In the genomic region with DNA sequence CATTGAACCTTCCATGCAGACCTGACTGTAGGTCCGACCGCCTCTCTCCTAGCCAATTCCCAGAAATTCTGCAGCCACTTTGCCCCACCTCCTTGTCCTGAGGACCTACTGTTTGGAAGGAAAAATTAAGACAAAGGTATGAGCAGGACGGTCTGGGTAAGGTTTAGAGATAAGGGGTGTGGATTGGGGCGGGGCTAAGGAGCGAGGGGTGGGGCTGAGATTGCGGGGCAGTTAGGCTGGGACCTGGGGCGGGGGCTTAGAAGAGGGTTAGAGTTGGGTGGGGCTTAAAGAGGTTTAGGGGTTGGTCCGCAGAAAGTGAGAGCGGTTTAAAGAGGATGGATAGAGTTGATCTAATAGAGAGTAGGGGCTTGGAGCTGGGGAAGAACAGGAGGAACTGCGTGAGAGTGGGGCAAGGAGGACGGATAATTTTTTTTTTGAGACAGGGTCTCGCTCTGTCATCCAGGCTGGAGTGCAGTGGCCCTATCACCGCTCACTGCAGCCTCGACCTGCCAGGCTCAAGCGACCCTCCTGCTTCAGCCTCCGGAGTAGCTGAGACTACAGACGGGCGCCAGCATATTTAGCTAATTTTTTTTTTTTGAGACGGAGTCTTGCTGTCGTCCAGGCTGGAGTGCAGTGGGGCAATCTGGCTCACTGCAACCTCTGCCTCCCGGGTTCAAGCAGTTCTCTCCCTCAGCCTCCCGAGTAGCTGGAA, we compare ENCODE assay signal across 10 cellular contexts. TPM values are rescaled to one million over a fixed set of nuclear protein-coding genes. Genes with fewer than 3 reads are reported as not detected.
A peak's percentile ranks its signal among the peaks of the same experiment; 100 is the strongest.
DNase-seq lines count a peak whose midpoint lies in the region; ATAC-seq and TF ChIP-seq lines count a peak whose summit lies in the region.
"Had no signal": no experiment of that assay in that cellular context is flagged by ENCODE, and none has a peak within 500 bp of the region (broad histone marks: within the 10 kb centered on the region; RNA-seq: fewer than 3 reads in every experiment).

No MANE protein-coding gene starts in this region.

- TF ChIP-seq CTCF in C4-2B (conservative IDR thresholded peaks at IDR 0.05) (no peak), breast epithelium (IDR thresholded peaks at IDR 0.05) (no peak), nephron (IDR thresholded peaks at IDR 0.05; ENCODE audit: unreplicated experiment in 3 of 3) (no peak)

- peaks cover 13% of the 10 kb centered on the region for H3K4me1 ChIP-seq in HUES48 (ENCODE audit: control insufficient read depth, insufficient read depth, low read length)
- H3K4me1 ChIP-seq in breast epithelium, result peaks cover 0 to 6% of the 10 kb centered on the region in 2 donors
- no peaks in the 10 kb centered on the region for H3K4me1 ChIP-seq in aorta (ENCODE audit: control insufficient read depth in 1 of 2, insufficient read depth in 2 of 2, low read length in 2 of 2)

- peaks cover 18% of the 10 kb centered on the region for H3K36me3 Mint-ChIP-seq in nephron (ENCODE audit: low read depth)

- no peaks in the 10 kb centered on the region for H3K9me3 ChIP-seq in HUES48 (ENCODE audit: control insufficient read depth, insufficient read depth, low read length)
- no peaks in the 10 kb centered on the region for H3K9me3 ChIP-seq in breast epithelium
- H3K9me3 ChIP-seq in aorta (ENCODE audit: control insufficient read depth, low read length), result no peaks in the 10 kb centered on the region
- H3K9me3 ChIP-seq: suprapubic skin had no signal

- no peaks in the 10 kb centered on the region for H3K27me3 Mint-ChIP-seq in nephron (ENCODE audit: low read depth)

- ATAC-seq in GM18511 (IDR thresholded peaks at IDR 0.05; ENCODE audit: unreplicated experiment), result no peak
- no peak for ATAC-seq in aorta (ENCODE audit: low FRiP score)

- no peak for TF ChIP-seq POLR2A in breast epithelium (IDR thresholded peaks at IDR 0.05)

- no peak overlapping the region for H3K9ac ChIP-seq in HUES48 (ENCODE audit: low read depth, low read length)

- H3K9me3 Mint-ChIP-seq in nephron, result no peaks in the 10 kb centered on the region

- no peaks in the 10 kb centered on the region for H3K27me3 ChIP-seq in HUES48 (ENCODE audit: control insufficient read depth, insufficient read depth, low read length)
- H3K27me3 ChIP-seq in breast epithelium, result no peaks in the 10 kb centered on the region
- H3K27me3 ChIP-seq in aorta (ENCODE audit: control insufficient read depth in 1 of 2, insufficient read depth in 2 of 2, low read length in 1 of 2), result no peaks in the 10 kb centered on the region
- H3K27me3 ChIP-seq: suprapubic skin had no signal

- WGBS in aorta, 2 donors, result 69 to 70% methylated on average over 22 of the region's 22 CpGs

- peak overlapping the region; percentile 72 to 89 (median 75) for H3K4me3 Mint-ChIP-seq in nephron

- H3K36me3 ChIP-seq in HUES48 (ENCODE audit: control insufficient read depth, insufficient read depth, low read length) (peaks cover 7% of the 10 kb centered on the region), breast epithelium (no peaks in the 10 kb centered on the region), aorta (ENCODE audit: control insufficient read depth in 1 of 2, insufficient read depth in 2 of 2, low read length in 1 of 2) (no peaks in the 10 kb centered on the region)

- H3K4me1 Mint-ChIP-seq in nephron, result peaks cover 24% of the 10 kb centered on the region

- H3K27ac ChIP-seq in C4-2B (peak overlapping the region; percentile 92; the same call in 1 of the 2 replicates), HUES48 (ENCODE audit: low read depth, low read length) (peak overlapping the region; percentile 95), breast epithelium (peak overlapping the region; percentile 93 to 98), aorta (ENCODE audit: low read depth in 1 of 2, low read length in 2 of 2) (no peak overlapping the region)

- intact Hi-C loops in breast epithelium (cut with DNase I; ENCODE audit: low total_unique reads), result no loop called here
- intact Hi-C loops in aorta (cut with DNase I), result no loop called here

- in situ Hi-C loops in ACHN (cut with HindIII; ENCODE audit: low pct_ligation_motif_present, low pct_unique_long_range_greater_than_20kb, low sequenced_read_pairs), result no loop called here

- no peak overlapping the region for H3K4me3 ChIP-seq in HUES48 (ENCODE audit: low read depth, low read length)
- H3K4me3 ChIP-seq in breast epithelium, result peak overlapping the region in 2 of 3 donors; percentile 88 to 91
- no peak overlapping the region for H3K4me3 ChIP-seq in aorta (ENCODE audit: low read length in 2 of 2)

- DNase-seq in breast epithelium (ENCODE audit: low spot score in 2 of 2) (no peak), DMS 273 treated with DMSO at 0.1 percent for 48 hours (lab: John Stamatoyannopoulos, UW) (no peak), ACHN (no peak), aorta (no peak)
- DNase-seq: activated CD8-positive, alpha-beta memory T cell treated with anti-CD3 and anti-CD28 coated beads for 24 hours had no signal

- peak overlapping the region; percentile 85 to 99 (median 96) for H3K27ac Mint-ChIP-seq in nephron

RNA-seq across cellular contexts. Expression of a gene that starts 1.7 kb away (rescaled TPM):
- 1 to 10 TPM; 3.2 to 5.0 (median 3.9) TPM for total RNA-seq in breast epithelium
- total RNA-seq in aorta, result 10 to 100 TPM; 13.4 to 16.4 TPM
- polyA plus RNA-seq in aorta, result 1 to 10 TPM; 1.1 to 5.7 TPM

RNA-seq across cellular contexts. Expression of a gene that starts 3.6 kb away (rescaled TPM):
- total RNA-seq in breast epithelium, result 10 to 100 TPM; 22.3 to 25.6 (median 25.4) TPM
- total RNA-seq in aorta, result 10 to 100 TPM; 13.2 to 17.3 TPM
- polyA plus RNA-seq in aorta, result 10 to 100 TPM; 13.4 to 38.8 TPM

RNA-seq across cellular contexts. Expression of a gene that starts 4.4 kb away (rescaled TPM):
- 1 to 10 TPM; 3.7 to 7.5 (median 6.1) TPM for total RNA-seq in breast epithelium
- 10 to 100 TPM; 12.7 to 13.2 TPM for total RNA-seq in aorta
- polyA plus RNA-seq in aorta, result 10 to 100 TPM in 1 of 2 donors, 1 to 10 TPM in 1; 2.8 to 12.6 TPM

RNA-seq across cellular contexts. Expression of a gene that starts 20.6 kb away (rescaled TPM):
- total RNA-seq in breast epithelium (1 to 10 TPM; 2.6 to 6.7 (median 4.9) TPM), aorta (1 to 10 TPM; 5.1 to 5.3 TPM)
- polyA plus RNA-seq in aorta, result 10 to 100 TPM in 1 of 2 donors, 1 to 10 TPM in 1; 4.8 to 27.2 TPM

RNA-seq across cellular contexts. Expression of a gene that starts 23.1 kb away (rescaled TPM):
- total RNA-seq in breast epithelium, result 1 to 10 TPM; 1.6 to 2.3 (median 1.6) TPM
- 10 to 100 TPM; 12.9 to 13.1 TPM for total RNA-seq in aorta
- 10 to 100 TPM in 1 of 2 donors, under 1 TPM in 1; 0.63 to 12.6 TPM for polyA plus RNA-seq in aorta

Comparison
In these comparisons a context has a peak if more than half of its experiments do, and no peak if none do; other contexts are left out.
1. H3K27ac ChIP-seq: peak in C4-2B (single experiment), HUES48 (single experiment) and breast epithelium (2 of 2); none in aorta (0 of 2).
2. H3K4me3 ChIP-seq: peak in breast epithelium (2 of 3); none in HUES48 (single experiment) and aorta (0 of 2).